ENCODE assay signal across 1 cellular context in genomic region chr1:176241385-176242015, GRCh38.
A peak's percentile ranks its signal among the peaks of the same experiment; 100 is the strongest.
TF ChIP-seq lines count a peak whose summit lies in the region.

No MANE protein-coding gene starts in this region.

TF ChIP-seq in K562, 482 proteins besides CTCF, POLR2A, EP300 and RAD21 (continued from another document and continues in another):
- TF ChIP-seq, protein P1, sequence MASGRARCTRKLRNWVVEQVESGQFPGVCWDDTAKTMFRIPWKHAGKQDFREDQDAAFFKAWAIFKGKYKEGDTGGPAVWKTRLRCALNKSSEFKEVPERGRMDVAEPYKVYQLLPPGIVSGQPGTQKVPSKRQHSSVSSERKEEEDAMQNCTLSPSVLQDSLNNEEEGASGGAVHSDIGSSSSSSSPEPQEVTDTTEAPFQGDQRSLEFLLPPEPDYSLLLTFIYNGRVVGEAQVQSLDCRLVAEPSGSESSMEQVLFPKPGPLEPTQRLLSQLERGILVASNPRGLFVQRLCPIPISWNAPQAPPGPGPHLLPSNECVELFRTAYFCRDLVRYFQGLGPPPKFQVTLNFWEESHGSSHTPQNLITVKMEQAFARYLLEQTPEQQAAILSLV (tag; IDR thresholded peaks at IDR 0.05): peak; percentile 71; the same call in 1 of the 2 replicates
- TF ChIP-seq, protein P2, sequence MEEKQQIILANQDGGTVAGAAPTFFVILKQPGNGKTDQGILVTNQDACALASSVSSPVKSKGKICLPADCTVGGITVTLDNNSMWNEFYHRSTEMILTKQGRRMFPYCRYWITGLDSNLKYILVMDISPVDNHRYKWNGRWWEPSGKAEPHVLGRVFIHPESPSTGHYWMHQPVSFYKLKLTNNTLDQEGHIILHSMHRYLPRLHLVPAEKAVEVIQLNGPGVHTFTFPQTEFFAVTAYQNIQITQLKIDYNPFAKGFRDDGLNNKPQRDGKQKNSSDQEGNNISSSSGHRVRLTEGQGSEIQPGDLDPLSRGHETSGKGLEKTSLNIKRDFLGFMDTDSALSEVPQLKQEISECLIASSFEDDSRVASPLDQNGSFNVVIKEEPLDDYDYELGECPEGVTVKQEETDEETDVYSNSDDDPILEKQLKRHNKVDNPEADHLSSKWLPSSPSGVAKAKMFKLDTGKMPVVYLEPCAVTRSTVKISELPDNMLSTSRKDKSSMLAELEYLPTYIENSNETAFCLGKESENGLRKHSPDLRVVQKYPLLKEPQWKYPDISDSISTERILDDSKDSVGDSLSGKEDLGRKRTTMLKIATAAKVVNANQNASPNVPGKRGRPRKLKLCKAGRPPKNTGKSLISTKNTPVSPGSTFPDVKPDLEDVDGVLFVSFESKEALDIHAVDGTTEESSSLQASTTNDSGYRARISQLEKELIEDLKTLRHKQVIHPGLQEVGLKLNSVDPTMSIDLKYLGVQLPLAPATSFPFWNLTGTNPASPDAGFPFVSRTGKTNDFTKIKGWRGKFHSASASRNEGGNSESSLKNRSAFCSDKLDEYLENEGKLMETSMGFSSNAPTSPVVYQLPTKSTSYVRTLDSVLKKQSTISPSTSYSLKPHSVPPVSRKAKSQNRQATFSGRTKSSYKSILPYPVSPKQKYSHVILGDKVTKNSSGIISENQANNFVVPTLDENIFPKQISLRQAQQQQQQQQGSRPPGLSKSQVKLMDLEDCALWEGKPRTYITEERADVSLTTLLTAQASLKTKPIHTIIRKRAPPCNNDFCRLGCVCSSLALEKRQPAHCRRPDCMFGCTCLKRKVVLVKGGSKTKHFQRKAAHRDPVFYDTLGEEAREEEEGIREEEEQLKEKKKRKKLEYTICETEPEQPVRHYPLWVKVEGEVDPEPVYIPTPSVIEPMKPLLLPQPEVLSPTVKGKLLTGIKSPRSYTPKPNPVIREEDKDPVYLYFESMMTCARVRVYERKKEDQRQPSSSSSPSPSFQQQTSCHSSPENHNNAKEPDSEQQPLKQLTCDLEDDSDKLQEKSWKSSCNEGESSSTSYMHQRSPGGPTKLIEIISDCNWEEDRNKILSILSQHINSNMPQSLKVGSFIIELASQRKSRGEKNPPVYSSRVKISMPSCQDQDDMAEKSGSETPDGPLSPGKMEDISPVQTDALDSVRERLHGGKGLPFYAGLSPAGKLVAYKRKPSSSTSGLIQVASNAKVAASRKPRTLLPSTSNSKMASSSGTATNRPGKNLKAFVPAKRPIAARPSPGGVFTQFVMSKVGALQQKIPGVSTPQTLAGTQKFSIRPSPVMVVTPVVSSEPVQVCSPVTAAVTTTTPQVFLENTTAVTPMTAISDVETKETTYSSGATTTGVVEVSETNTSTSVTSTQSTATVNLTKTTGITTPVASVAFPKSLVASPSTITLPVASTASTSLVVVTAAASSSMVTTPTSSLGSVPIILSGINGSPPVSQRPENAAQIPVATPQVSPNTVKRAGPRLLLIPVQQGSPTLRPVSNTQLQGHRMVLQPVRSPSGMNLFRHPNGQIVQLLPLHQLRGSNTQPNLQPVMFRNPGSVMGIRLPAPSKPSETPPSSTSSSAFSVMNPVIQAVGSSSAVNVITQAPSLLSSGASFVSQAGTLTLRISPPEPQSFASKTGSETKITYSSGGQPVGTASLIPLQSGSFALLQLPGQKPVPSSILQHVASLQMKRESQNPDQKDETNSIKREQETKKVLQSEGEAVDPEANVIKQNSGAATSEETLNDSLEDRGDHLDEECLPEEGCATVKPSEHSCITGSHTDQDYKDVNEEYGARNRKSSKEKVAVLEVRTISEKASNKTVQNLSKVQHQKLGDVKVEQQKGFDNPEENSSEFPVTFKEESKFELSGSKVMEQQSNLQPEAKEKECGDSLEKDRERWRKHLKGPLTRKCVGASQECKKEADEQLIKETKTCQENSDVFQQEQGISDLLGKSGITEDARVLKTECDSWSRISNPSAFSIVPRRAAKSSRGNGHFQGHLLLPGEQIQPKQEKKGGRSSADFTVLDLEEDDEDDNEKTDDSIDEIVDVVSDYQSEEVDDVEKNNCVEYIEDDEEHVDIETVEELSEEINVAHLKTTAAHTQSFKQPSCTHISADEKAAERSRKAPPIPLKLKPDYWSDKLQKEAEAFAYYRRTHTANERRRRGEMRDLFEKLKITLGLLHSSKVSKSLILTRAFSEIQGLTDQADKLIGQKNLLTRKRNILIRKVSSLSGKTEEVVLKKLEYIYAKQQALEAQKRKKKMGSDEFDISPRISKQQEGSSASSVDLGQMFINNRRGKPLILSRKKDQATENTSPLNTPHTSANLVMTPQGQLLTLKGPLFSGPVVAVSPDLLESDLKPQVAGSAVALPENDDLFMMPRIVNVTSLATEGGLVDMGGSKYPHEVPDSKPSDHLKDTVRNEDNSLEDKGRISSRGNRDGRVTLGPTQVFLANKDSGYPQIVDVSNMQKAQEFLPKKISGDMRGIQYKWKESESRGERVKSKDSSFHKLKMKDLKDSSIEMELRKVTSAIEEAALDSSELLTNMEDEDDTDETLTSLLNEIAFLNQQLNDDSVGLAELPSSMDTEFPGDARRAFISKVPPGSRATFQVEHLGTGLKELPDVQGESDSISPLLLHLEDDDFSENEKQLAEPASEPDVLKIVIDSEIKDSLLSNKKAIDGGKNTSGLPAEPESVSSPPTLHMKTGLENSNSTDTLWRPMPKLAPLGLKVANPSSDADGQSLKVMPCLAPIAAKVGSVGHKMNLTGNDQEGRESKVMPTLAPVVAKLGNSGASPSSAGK (IDR thresholded peaks at IDR 0.05): peak; percentile 61
- TF ChIP-seq KLF16 (IDR thresholded peaks at IDR 0.05) (no peak), BHLHE40 (IDR thresholded peaks at IDR 0.05; ENCODE audit: low read length) (peak; percentile 32; the same call in 1 of the 2 replicates), NCOA2 (IDR thresholded peaks at IDR 0.05; ENCODE audit: partially characterized antibody in 2 of 2) (no peak), ZNF3 (CRISPR knock-in tag; IDR thresholded peaks at IDR 0.05) (no peak), ZNF311 (CRISPR knock-in tag; IDR thresholded peaks at IDR 0.05) (no peak), MTA2 (IDR thresholded peaks at IDR 0.05; ENCODE audit: low read depth) (no peak), SMARCE1 (IDR thresholded peaks at IDR 0.05) (no peak; the same call in 1 of the 2 replicates), CEBPB (tag; IDR thresholded peaks at IDR 0.05) (peak; percentile 72), ATF3 (IDR thresholded peaks at IDR 0.05) (peak; percentile 97), ATF3 (CRISPR knock-in tag; conservative IDR thresholded peaks at IDR 0.05) (no peak), TRIM24 (IDR thresholded peaks at IDR 0.05) (peak; percentile 80 to 93; a peak in 3 of 4 replicates), MTA1 (IDR thresholded peaks at IDR 0.05; ENCODE audit: borderline replicate concordance) (no peak), ZNF121 (CRISPR knock-in tag; conservative IDR thresholded peaks at IDR 0.05) (no peak), SUPT5H (IDR thresholded peaks at IDR 0.05) (no peak), ATF7 (IDR thresholded peaks at IDR 0.05) (peak; percentile 85), ZNF445 (CRISPR knock-in tag; IDR thresholded peaks at IDR 0.05; ENCODE audit: low read depth) (no peak), MXD1 (CRISPR knock-in tag; IDR thresholded peaks at IDR 0.05; ENCODE audit: borderline replicate concordance, poor library complexity, severe bottlenecking) (no peak), ZNF239 (CRISPR knock-in tag; IDR thresholded peaks at IDR 0.05) (no peak), STAT5A (IDR thresholded peaks at IDR 0.05; ENCODE audit: borderline replicate concordance, low read length) (no peak), SIRT6 (IDR thresholded peaks at IDR 0.05; ENCODE audit: low read depth, low read length) (no peak), TRIM28 (IDR thresholded peaks at IDR 0.05) (no peak), ZNF175 (CRISPR knock-in tag; IDR thresholded peaks at IDR 0.05; ENCODE audit: low read depth) (peak; percentile 70; the same call in 1 of the 2 replicates), L3MBTL2 (IDR thresholded peaks at IDR 0.05) (peak; percentile 72), FOSL1 (tag; conservative IDR thresholded peaks at IDR 0.05) (peak; percentile 97), ZNF589 (CRISPR knock-in tag; IDR thresholded peaks at IDR 0.05; ENCODE audit: low read depth) (no peak), PRMT5 (CRISPR knock-in tag; IDR thresholded peaks at IDR 0.05) (no peak), MAFK (IDR thresholded peaks at IDR 0.05; ENCODE audit: low read length) (peak; percentile 5; the same call in 1 of the 2 replicates), CBX8 (IDR thresholded peaks at IDR 0.05; ENCODE audit: borderline replicate concordance, extremely low read depth, low read depth, low read length, poor library complexity, severe bottlenecking) (no peak), POLR2B (IDR thresholded peaks at IDR 0.05; ENCODE audit: low read depth, partially characterized antibody) (no peak), CBFA2T2 (conservative IDR thresholded peaks at IDR 0.05) (no peak), NR2C2 (CRISPR knock-in tag; IDR thresholded peaks at IDR 0.05) (no peak), NR2C2 (tag; IDR thresholded peaks at IDR 0.05) (peak; percentile 23; the same call in 1 of the 2 replicates), SMARCA4 (IDR thresholded peaks at IDR 0.05) (peak; percentile 60; the same call in 1 of the 2 replicates), MTA3 (IDR thresholded peaks at IDR 0.05; ENCODE audit: borderline replicate concordance) (no peak), GTF2A2 (tag; IDR thresholded peaks at IDR 0.05) (no peak), NR2C1 (IDR thresholded peaks at IDR 0.05) (no peak), NR2C1 (tag; IDR thresholded peaks at IDR 0.05) (no peak), JUND (IDR thresholded peaks at IDR 0.05; ENCODE audit: borderline replicate concordance, low read depth, low read length) (peak; percentile 86), JUND (tag; IDR thresholded peaks at IDR 0.05; ENCODE audit: borderline replicate concordance, low read depth, low read length) (peak; percentile 39; the same call in 1 of the 3 replicates), ARNT (IDR thresholded peaks at IDR 0.05) (peak in 1 of 2 experiments; percentile 20; a peak in 1 of 4 replicates), BRD9 (IDR thresholded peaks at IDR 0.05; ENCODE audit: low read depth, partially characterized antibody) (no peak)
- TF ChIP-seq, protein P3, sequence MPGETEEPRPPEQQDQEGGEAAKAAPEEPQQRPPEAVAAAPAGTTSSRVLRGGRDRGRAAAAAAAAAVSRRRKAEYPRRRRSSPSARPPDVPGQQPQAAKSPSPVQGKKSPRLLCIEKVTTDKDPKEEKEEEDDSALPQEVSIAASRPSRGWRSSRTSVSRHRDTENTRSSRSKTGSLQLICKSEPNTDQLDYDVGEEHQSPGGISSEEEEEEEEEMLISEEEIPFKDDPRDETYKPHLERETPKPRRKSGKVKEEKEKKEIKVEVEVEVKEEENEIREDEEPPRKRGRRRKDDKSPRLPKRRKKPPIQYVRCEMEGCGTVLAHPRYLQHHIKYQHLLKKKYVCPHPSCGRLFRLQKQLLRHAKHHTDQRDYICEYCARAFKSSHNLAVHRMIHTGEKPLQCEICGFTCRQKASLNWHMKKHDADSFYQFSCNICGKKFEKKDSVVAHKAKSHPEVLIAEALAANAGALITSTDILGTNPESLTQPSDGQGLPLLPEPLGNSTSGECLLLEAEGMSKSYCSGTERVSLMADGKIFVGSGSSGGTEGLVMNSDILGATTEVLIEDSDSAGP (CRISPR knock-in tag; IDR thresholded peaks at IDR 0.05): no peak
- TF ChIP-seq, protein P4, sequence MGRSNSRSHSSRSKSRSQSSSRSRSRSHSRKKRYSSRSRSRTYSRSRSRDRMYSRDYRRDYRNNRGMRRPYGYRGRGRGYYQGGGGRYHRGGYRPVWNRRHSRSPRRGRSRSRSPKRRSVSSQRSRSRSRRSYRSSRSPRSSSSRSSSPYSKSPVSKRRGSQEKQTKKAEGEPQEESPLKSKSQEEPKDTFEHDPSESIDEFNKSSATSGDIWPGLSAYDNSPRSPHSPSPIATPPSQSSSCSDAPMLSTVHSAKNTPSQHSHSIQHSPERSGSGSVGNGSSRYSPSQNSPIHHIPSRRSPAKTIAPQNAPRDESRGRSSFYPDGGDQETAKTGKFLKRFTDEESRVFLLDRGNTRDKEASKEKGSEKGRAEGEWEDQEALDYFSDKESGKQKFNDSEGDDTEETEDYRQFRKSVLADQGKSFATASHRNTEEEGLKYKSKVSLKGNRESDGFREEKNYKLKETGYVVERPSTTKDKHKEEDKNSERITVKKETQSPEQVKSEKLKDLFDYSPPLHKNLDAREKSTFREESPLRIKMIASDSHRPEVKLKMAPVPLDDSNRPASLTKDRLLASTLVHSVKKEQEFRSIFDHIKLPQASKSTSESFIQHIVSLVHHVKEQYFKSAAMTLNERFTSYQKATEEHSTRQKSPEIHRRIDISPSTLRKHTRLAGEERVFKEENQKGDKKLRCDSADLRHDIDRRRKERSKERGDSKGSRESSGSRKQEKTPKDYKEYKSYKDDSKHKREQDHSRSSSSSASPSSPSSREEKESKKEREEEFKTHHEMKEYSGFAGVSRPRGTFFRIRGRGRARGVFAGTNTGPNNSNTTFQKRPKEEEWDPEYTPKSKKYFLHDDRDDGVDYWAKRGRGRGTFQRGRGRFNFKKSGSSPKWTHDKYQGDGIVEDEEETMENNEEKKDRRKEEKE (IDR thresholded peaks at IDR 0.05; ENCODE audit: borderline replicate concordance in 1 of 2, control insufficient read depth in 1 of 2, low read depth in 2 of 2, low read length in 1 of 2): no peak
